Comparison of ENCODE assay signal across 1 cellular context in genomic region chr5:135340568-135340967, GRCh38.
TF ChIP-seq lines count a peak whose summit lies in the region.

No MANE protein-coding gene starts in this region.

TF ChIP-seq in HepG2, 621 proteins besides CTCF, POLR2A, EP300 and RAD21:
- TF ChIP-seq, protein P1, sequence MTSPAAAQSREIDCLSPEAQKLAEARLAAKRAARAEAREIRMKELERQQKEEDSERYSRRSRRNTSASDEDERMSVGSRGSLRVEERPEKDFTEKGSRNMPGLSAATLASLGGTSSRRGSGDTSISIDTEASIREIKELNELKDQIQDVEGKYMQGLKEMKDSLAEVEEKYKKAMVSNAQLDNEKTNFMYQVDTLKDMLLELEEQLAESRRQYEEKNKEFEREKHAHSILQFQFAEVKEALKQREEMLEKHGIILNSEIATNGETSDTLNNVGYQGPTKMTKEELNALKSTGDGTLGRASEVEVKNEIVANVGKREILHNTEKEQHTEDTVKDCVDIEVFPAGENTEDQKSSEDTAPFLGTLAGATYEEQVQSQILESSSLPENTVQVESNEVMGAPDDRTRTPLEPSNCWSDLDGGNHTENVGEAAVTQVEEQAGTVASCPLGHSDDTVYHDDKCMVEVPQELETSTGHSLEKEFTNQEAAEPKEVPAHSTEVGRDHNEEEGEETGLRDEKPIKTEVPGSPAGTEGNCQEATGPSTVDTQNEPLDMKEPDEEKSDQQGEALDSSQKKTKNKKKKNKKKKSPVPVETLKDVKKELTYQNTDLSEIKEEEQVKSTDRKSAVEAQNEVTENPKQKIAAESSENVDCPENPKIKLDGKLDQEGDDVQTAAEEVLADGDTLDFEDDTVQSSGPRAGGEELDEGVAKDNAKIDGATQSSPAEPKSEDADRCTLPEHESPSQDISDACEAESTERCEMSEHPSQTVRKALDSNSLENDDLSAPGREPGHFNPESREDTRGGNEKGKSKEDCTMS (CRISPR knock-in tag; conservative IDR thresholded peaks at IDR 0.05): no peak
- TF ChIP-seq ZNF678 (CRISPR knock-in tag; IDR thresholded peaks at IDR 0.05) (no peak), ZNF776 (CRISPR knock-in tag; IDR thresholded peaks at IDR 0.05) (no peak), HOMEZ (CRISPR knock-in tag; IDR thresholded peaks at IDR 0.05; ENCODE audit: low read depth) (no peak), KDM5B (CRISPR knock-in tag; IDR thresholded peaks at IDR 0.05; ENCODE audit: borderline replicate concordance) (no peak), AGO2 (optimal IDR thresholded peaks at IDR 0.05; ENCODE audit: low read depth, low read length) (no peak), REL (CRISPR knock-in tag; conservative IDR thresholded peaks at IDR 0.05) (no peak), ZNF296 (CRISPR knock-in tag; conservative IDR thresholded peaks at IDR 0.05) (no peak)
- TF ChIP-seq, protein P2, sequence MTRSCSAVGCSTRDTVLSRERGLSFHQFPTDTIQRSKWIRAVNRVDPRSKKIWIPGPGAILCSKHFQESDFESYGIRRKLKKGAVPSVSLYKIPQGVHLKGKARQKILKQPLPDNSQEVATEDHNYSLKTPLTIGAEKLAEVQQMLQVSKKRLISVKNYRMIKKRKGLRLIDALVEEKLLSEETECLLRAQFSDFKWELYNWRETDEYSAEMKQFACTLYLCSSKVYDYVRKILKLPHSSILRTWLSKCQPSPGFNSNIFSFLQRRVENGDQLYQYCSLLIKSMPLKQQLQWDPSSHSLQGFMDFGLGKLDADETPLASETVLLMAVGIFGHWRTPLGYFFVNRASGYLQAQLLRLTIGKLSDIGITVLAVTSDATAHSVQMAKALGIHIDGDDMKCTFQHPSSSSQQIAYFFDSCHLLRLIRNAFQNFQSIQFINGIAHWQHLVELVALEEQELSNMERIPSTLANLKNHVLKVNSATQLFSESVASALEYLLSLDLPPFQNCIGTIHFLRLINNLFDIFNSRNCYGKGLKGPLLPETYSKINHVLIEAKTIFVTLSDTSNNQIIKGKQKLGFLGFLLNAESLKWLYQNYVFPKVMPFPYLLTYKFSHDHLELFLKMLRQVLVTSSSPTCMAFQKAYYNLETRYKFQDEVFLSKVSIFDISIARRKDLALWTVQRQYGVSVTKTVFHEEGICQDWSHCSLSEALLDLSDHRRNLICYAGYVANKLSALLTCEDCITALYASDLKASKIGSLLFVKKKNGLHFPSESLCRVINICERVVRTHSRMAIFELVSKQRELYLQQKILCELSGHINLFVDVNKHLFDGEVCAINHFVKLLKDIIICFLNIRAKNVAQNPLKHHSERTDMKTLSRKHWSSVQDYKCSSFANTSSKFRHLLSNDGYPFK (CRISPR knock-in tag; IDR thresholded peaks at IDR 0.05; ENCODE audit: borderline replicate concordance): no peak
TF ChIP-seq in HepG2: peak in this region for 0.
